10 cellular contexts compared by ENCODE assay signal in genomic region chr12:8709124-8709830, GRCh38. TPM values are rescaled to one million over a fixed set of nuclear protein-coding genes. Genes with fewer than 3 reads are reported as not detected.
DNase-seq lines count a peak whose midpoint lies in the region; ATAC-seq and TF ChIP-seq lines count a peak whose summit lies in the region.
"Had no signal": no experiment of that assay in that cellular context is flagged by ENCODE, and none has a peak within 500 bp of the region (broad histone marks: within the 10 kb centered on the region; RNA-seq: fewer than 3 reads in every experiment).

No MANE protein-coding gene starts in this region.

- no peak overlapping the region for H3K4me2 ChIP-seq in trophoblast cell (ENCODE audit: low read length)

- no peaks in the 10 kb centered on the region for H3K9me3 ChIP-seq in heart right ventricle
- no peaks in the 10 kb centered on the region for H3K9me3 ChIP-seq in trophoblast cell (ENCODE audit: insufficient read depth, low read depth, low read length)

- H3K4ac ChIP-seq in trophoblast cell (ENCODE audit: low read depth, low read length) = peak overlapping the region; percentile 89

- H3K27ac ChIP-seq in heart right ventricle (peak overlapping the region in 9 of 10 donors; percentile 35 to 78 (median 49)), trophoblast cell (ENCODE audit: low read depth, low read length) (no peak overlapping the region)
- H3K27ac ChIP-seq: RWPE1 had no signal

- peaks cover 22% of the 10 kb centered on the region for H3K79me2 ChIP-seq in trophoblast cell (ENCODE audit: control insufficient read depth, insufficient read depth, low read length, poor library complexity)

- no peak overlapping the region for H2BK120ac ChIP-seq in trophoblast cell (ENCODE audit: insufficient read depth, low read length, poor library complexity)

- H2AFZ ChIP-seq in trophoblast cell (ENCODE audit: insufficient read depth, low read length, poor library complexity) = no peak overlapping the region

- H4K8ac ChIP-seq in trophoblast cell (ENCODE audit: low read depth, low read length) = no peak overlapping the region

- H3K4me3 ChIP-seq in heart right ventricle = peak overlapping the region in 9 of 10 donors; percentile 15 to 48 (median 42)
- H3K4me3 ChIP-seq in trophoblast cell (ENCODE audit: low read depth, low read length) = no peak overlapping the region

- no peak for TF ChIP-seq CTCF in heart right ventricle (IDR thresholded peaks at IDR 0.05)

- peaks cover 0 to 11% (median 0%) of the 10 kb centered on the region in 9 donors for H3K36me3 ChIP-seq in heart right ventricle
- H3K36me3 ChIP-seq in trophoblast cell (ENCODE audit: control insufficient read depth in 1 of 2, insufficient read depth in 2 of 2, low read length in 2 of 2) = peaks cover 10 to 12% of the 10 kb centered on the region in 2 experiments

- 43 to 63% methylated on average over 6 of the region's 6 CpGs for WGBS in heart right ventricle, 2 donors
- no CpG with 5 or more reads among the region's 6 CpGs for WGBS in trophoblast cell (ENCODE audit: extremely low coverage, insufficient coverage, insufficient read length)

- H3K4me1 ChIP-seq in heart right ventricle (peaks cover 0 to 53% (median 26%) of the 10 kb centered on the region in 9 donors), trophoblast cell (ENCODE audit: control insufficient read depth in 1 of 2, insufficient read depth in 2 of 2, low read length in 2 of 2) (no peaks in the 10 kb centered on the region)

- intact Hi-C loops in heart right ventricle (cut with DNase I) = loop anchor here in 1 of 10 donors (10.0 kb wide), 1 partner anchor 66 kb away; no protein-coding TSS in a partner anchor

- H3K9ac ChIP-seq in trophoblast cell (ENCODE audit: low read length) = no peak overlapping the region

- H3K14ac ChIP-seq in trophoblast cell (ENCODE audit: low read length) = no peak overlapping the region

- no peak overlapping the region for H4K91ac ChIP-seq in trophoblast cell (ENCODE audit: low read depth, low read length)

- DNase-seq in CD1c-positive myeloid dendritic cell (ENCODE audit: extremely low spot score) (peak; percentile 28), heart right ventricle (peak; percentile 24 to 29), trophoblast cell (no peak), HT-29 (ENCODE audit: low spot score) (no peak)
- DNase-seq: DMS153 had no signal

- no peak overlapping the region for H4K12ac ChIP-seq in trophoblast cell (ENCODE audit: low read depth, low read length)

- H3K23ac ChIP-seq in trophoblast cell (ENCODE audit: low read length) = no peak overlapping the region

- ATAC-seq in SK-N-SH treated with all-trans-retinoic acid at 6 μM for 48 hours (peak; percentile 42; the same call in 1 of the 3 replicates), heart right ventricle (peak in 7 of 8 donors; percentile 76 to 89 (median 82)), GM19023 (IDR thresholded peaks at IDR 0.05; ENCODE audit: unreplicated experiment) (no peak), HG02970 (IDR thresholded peaks at IDR 0.05; ENCODE audit: low FRiP score, unreplicated experiment) (no peak), HG03469 (IDR thresholded peaks at IDR 0.05; ENCODE audit: unreplicated experiment) (no peak)

- H2BK12ac ChIP-seq in trophoblast cell (ENCODE audit: low read length) = no peak overlapping the region

- H3K18ac ChIP-seq in trophoblast cell (ENCODE audit: low read length) = no peak overlapping the region

- no peaks in the 10 kb centered on the region for H3K79me1 ChIP-seq in trophoblast cell (ENCODE audit: low read length)

- H3K27me3 ChIP-seq in heart right ventricle (no peaks in the 10 kb centered on the region), trophoblast cell (ENCODE audit: insufficient read depth, low read length) (no peaks in the 10 kb centered on the region)

- H2AK5ac ChIP-seq in trophoblast cell (ENCODE audit: low read length) = no peak overlapping the region

- no peak overlapping the region for H2BK5ac ChIP-seq in trophoblast cell (ENCODE audit: low read depth, low read length, poor library complexity)

TF ChIP-seq in SK-N-SH treated with all-trans-retinoic acid at 6 μM for 48 hours, 23 proteins besides CTCF, POLR2A, EP300 and RAD21 (continues in another document):
- TF ChIP-seq ZNF565 (CRISPR knock-in tag; conservative IDR thresholded peaks at IDR 0.05; ENCODE audit: low read depth) (no peak), CSDC2 (CRISPR knock-in tag; IDR thresholded peaks at IDR 0.05) (no peak), CREB5 (CRISPR knock-in tag; IDR thresholded peaks at IDR 0.05; ENCODE audit: low read depth) (no peak), BACH2 (CRISPR knock-in tag; IDR thresholded peaks at IDR 0.05; ENCODE audit: borderline replicate concordance) (no peak), PATZ1 (CRISPR knock-in tag; IDR thresholded peaks at IDR 0.05; ENCODE audit: borderline replicate concordance) (no peak), TSHZ2 (CRISPR knock-in tag; IDR thresholded peaks at IDR 0.05) (no peak), ARNTL (CRISPR knock-in tag; IDR thresholded peaks at IDR 0.05; ENCODE audit: borderline replicate concordance, low read depth) (no peak), ZFP30 (CRISPR knock-in tag; IDR thresholded peaks at IDR 0.05) (no peak), GLIS3 (CRISPR knock-in tag; IDR thresholded peaks at IDR 0.05) (no peak), ZFP3 (CRISPR knock-in tag; IDR thresholded peaks at IDR 0.05) (no peak), ESRRG (CRISPR knock-in tag; IDR thresholded peaks at IDR 0.05) (no peak), CSRNP3 (CRISPR knock-in tag; IDR thresholded peaks at IDR 0.05) (no peak)

RNA-seq across cellular contexts. Expression of gene RIMKLB, which starts 11.5 kb away (rescaled TPM):
- total RNA-seq in heart right ventricle = 10 to 100 TPM; 10.5 to 16.4 (median 12.6) TPM
- polyA plus RNA-seq in heart right ventricle = 10 to 100 TPM in 1 of 2 donors, 1 to 10 TPM in 1; 7.2 to 65.9 TPM
- polyA plus RNA-seq in trophoblast cell (2013) = 62.1 and 62.8 TPM in 2 replicates
- total RNA-seq in HT-29 (2014; rRNA removed; shearing (Covaris generic)) = not detected in 2 replicates

RNA-seq across cellular contexts. Expression of gene MFAP5, which starts 46.7 kb away (rescaled TPM):
- 10 to 100 TPM; 12.3 to 53.0 (median 22.7) TPM for total RNA-seq in heart right ventricle
- 10 to 100 TPM; 25.8 to 31.8 TPM for polyA plus RNA-seq in heart right ventricle
- 455 and 486 TPM in 2 replicates for polyA plus RNA-seq in trophoblast cell (2013)
- total RNA-seq in HT-29 (2014; rRNA removed; shearing (Covaris generic)) = not detected in 2 replicates

Comparison
In these comparisons a context has a peak if more than half of its experiments do, and no peak if none do; other contexts are left out.
1. DNase-seq: peak in CD1c-positive myeloid dendritic cell (single experiment) and heart right ventricle (2 of 2); none in trophoblast cell (0 of 2) and HT-29 (single experiment).
2. ATAC-seq: peak in SK-N-SH treated with all-trans-retinoic acid at 6 μM for 48 hours (single experiment) and heart right ventricle (7 of 8); none in GM19023 (single experiment), HG02970 (single experiment) and HG03469 (single experiment).
3. RNA of gene RIMKLB, which starts 11.5 kb away (total RNA-seq): 10.5 to 16.4 TPM in heart right ventricle; not detected in HT-29; every median in the first group is over 10 times any median in the second.
4. RNA of gene MFAP5, which starts 46.7 kb away (total RNA-seq): 12.3 to 53.0 TPM in heart right ventricle; not detected in HT-29; every median in the first group is over 10 times any median in the second.